ENCODE assay signal across 1 cellular context in the genomic region with DNA sequence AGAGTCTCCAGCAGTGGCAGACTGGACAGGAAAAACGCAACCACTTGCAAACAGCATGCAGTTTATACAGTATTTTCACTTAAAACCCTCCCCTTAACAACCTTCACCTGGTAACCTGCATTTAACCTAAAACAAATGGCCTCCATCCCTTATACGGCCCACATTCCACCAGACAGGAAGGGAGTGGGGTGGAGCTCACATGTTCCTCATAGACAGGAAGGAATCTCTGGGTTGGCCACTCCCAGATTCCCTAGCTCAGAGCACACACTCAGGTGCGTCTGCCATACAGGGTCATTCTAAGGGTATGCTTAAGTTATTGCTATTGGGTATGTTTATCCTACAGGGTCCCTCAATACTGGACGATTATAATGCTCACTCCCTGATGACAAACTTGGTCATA.
TF ChIP-seq lines count a peak whose summit lies in the region.

No MANE protein-coding gene starts in this region.

TF ChIP-seq in GM23338, 12 proteins besides CTCF, POLR2A, EP300 and RAD21 (continued from another document):
- TF ChIP-seq ZNF462 (CRISPR knock-in tag; IDR thresholded peaks at IDR 0.05) (no peak), CREB1 (CRISPR knock-in tag; IDR thresholded peaks at IDR 0.05; ENCODE audit: low read depth) (no peak), EZH2phosphoT487 (IDR thresholded peaks at IDR 0.05; ENCODE audit: unreplicated experiment) (no peak)
